Comparison of ENCODE assay signal across 27 cellular contexts in genomic region chr2:219106251-219106650, GRCh38. TPM values are rescaled to one million over a fixed set of nuclear protein-coding genes. Genes with fewer than 3 reads are reported as not detected.
DNase-seq lines count a peak whose midpoint lies in the region; ATAC-seq, FAIRE-seq and TF ChIP-seq lines count a peak whose summit lies in the region.
"Had no signal": no experiment of that assay in that cellular context is flagged by ENCODE, and none has a peak within 500 bp of the region (broad histone marks: within the 10 kb centered on the region; RNA-seq: fewer than 3 reads in every experiment).

No MANE protein-coding gene starts in this region.

- no peak overlapping the region for H3K4me3 ChIP-seq in HepG2 (replicated peaks in 1 of 3; ENCODE audit: insufficient read depth in 1 of 3, low read depth in 2 of 3, low read length in 3 of 3)
- no peak overlapping the region for H3K4me3 ChIP-seq in right lobe of liver
- H3K4me3 ChIP-seq in neutrophil (ENCODE audit: low read depth in 1 of 2, low read length in 1 of 2), result no peak overlapping the region
- H3K4me3 ChIP-seq in gastrocnemius medialis, result no peak overlapping the region
- H3K4me3 ChIP-seq in CD8-positive, alpha-beta memory T cell (ENCODE audit: low read length), result no peak overlapping the region
- H3K4me3 ChIP-seq: A549; BLaER1 treated with 17β-estradiol and CSF1 and Interleukin-3, amounts not matched to agents 10 nM and 100 nM; GM12878; GM23338 had no signal

- TF ChIP-seq CTCF in HepG2 (CRISPR knock-in tag; IDR thresholded peaks at IDR 0.05), result no peak
- no peak for TF ChIP-seq CTCF in right lobe of liver (IDR thresholded peaks at IDR 0.05)
- TF ChIP-seq CTCF in neutrophil (IDR thresholded peaks at IDR 0.05), result no peak
- TF ChIP-seq CTCF in gastrocnemius medialis (IDR thresholded peaks at IDR 0.05 in 4 of 5, conservative IDR thresholded peaks at IDR 0.05 in 1 of 5), result no peak

- no peak overlapping the region for H2AFZ ChIP-seq in HepG2 (ENCODE audit: low read length)
- H2AFZ ChIP-seq: GM23338 had no signal

- TF ChIP-seq POLR2A in HepG2 (IDR thresholded peaks at IDR 0.05; ENCODE audit: insufficient read depth in 1 of 2, low read depth in 2 of 2, low read length in 2 of 2), result no peak
- TF ChIP-seq POLR2A in right lobe of liver (IDR thresholded peaks at IDR 0.05), result no peak
- no peak for TF ChIP-seq POLR2A in gastrocnemius medialis (IDR thresholded peaks at IDR 0.05)

- intact Hi-C loops in HepG2 (cut with micrococcal nuclease; ENCODE audit: unreplicated experiment), result no loop called here
- intact Hi-C loops in right lobe of liver (cut with DNase I), result no loop called here
- intact Hi-C loops in gastrocnemius medialis (cut with DNase I; ENCODE audit: low total_unique reads), result no loop called here

- no peaks in the 10 kb centered on the region for H3K27me3 ChIP-seq in HepG2 (ENCODE audit: control insufficient read depth in 1 of 2, insufficient read depth in 2 of 2, low read length in 2 of 2)
- H3K27me3 ChIP-seq in right lobe of liver, result no peaks in the 10 kb centered on the region
- no peaks in the 10 kb centered on the region for H3K27me3 ChIP-seq in neutrophil
- no peaks in the 10 kb centered on the region for H3K27me3 ChIP-seq in gastrocnemius medialis
- H3K27me3 ChIP-seq in CD8-positive, alpha-beta memory T cell (ENCODE audit: insufficient read depth, low read length, poor library complexity, severe bottlenecking), result no peaks in the 10 kb centered on the region
- H3K27me3 ChIP-seq: BE2C; BLaER1 treated with 17β-estradiol and CSF1 and Interleukin-3, amounts not matched to agents 10 nM and 100 nM had no signal

- in situ Hi-C loops in HepG2 (cut with HindIII; ENCODE audit: extremely low pct_ligation_motif_present, low pct_unique_long_range_greater_than_20kb), result no loop called here
- in situ Hi-C loops in gastrocnemius medialis (cut with MboI; ENCODE audit: low sequenced_read_pairs in 4 of 4), result no loop called here

- ATAC-seq in HepG2, result peak; percentile 63
- no peak for ATAC-seq in right lobe of liver
- ATAC-seq in gastrocnemius medialis, result no peak
- ATAC-seq: A549, GM12878, GM23338, HCT116 had no signal

- H3K27ac Mint-ChIP-seq in CD8-positive, alpha-beta memory T cell, result peak overlapping the region in 1 of 8 donors; percentile 11
- H3K27ac Mint-ChIP-seq: CD14-positive monocyte; CD4-positive, alpha-beta T cell; GM23338; H9 had no signal

- peaks cover 16 to 36% (median 33%) of the 10 kb centered on the region in 3 donors for H3K4me1 Mint-ChIP-seq in CD8-positive, alpha-beta memory T cell

- H3K4me2 ChIP-seq in HepG2 (ENCODE audit: low read depth, low read length), result peak overlapping the region; percentile 25
- H3K4me2 ChIP-seq: A549; BLaER1 treated with 17β-estradiol and CSF1 and Interleukin-3, amounts not matched to agents 10 nM and 100 nM; GM23338 had no signal

- peaks cover 57% of the 10 kb centered on the region for H3K4me1 ChIP-seq in HepG2 (ENCODE audit: insufficient read depth, low read length)
- H3K4me1 ChIP-seq in right lobe of liver, result peaks cover 0 to 7% (median 3%) of the 10 kb centered on the region in 4 donors
- peaks cover 49 to 60% of the 10 kb centered on the region in 2 experiments for H3K4me1 ChIP-seq in neutrophil (ENCODE audit: control insufficient read depth in 1 of 2, insufficient read depth in 1 of 2, low read depth in 1 of 2, low read length in 1 of 2)
- peaks cover 10 to 16% of the 10 kb centered on the region in 2 donors for H3K4me1 ChIP-seq in gastrocnemius medialis
- H3K4me1 ChIP-seq in CD8-positive, alpha-beta memory T cell (ENCODE audit: insufficient read depth, low read length), result peaks cover 10% of the 10 kb centered on the region
- H3K4me1 ChIP-seq: BE2C had no signal

- peak; percentile 56 for DNase-seq in HepG2 (ENCODE audit: low spot score)
- no peak for DNase-seq in right lobe of liver
- DNase-seq in NCI-H524 (lab: John Stamatoyannopoulos, UW), result peak; percentile 26 to 77
- DNase-seq in NCI-H82 treated with DMSO at 0.1 percent for 48 hours (lab: John Stamatoyannopoulos, UW; ENCODE audit: unreplicated experiment), result peak; percentile 78
- DNase-seq in gastrocnemius medialis, result no peak
- DNase-seq in CD8-positive, alpha-beta memory T cell, result no peak
- no peak for DNase-seq in activated T-cell treated with anti-CD3 and anti-CD28 coated beads for 4 hours
- DNase-seq: 8988T; ACHN; AML-193; BE2C; Calu3; CD4-positive, alpha-beta T cell; COR-L47; DMS79; EL; GDM1; H9 had no signal

- TF ChIP-seq RAD21 in HepG2 (CRISPR knock-in tag; IDR thresholded peaks at IDR 0.05), result no peak

- H3K27me3 Mint-ChIP-seq in CD8-positive, alpha-beta memory T cell, result no peaks in the 10 kb centered on the region
- H3K27me3 Mint-ChIP-seq: CD4-positive, alpha-beta T cell had no signal

- peaks cover 0 to 4% (median 4%) of the 10 kb centered on the region in 3 donors for H3K36me3 Mint-ChIP-seq in CD8-positive, alpha-beta memory T cell

- 22% methylated on average over 3 of the region's 3 CpGs for WGBS in HepG2 (ENCODE audit: low lambda C conversion rate)
- WGBS in right lobe of liver (ENCODE audit: insufficient coverage, low coverage, low lambda C conversion rate, missing lambda C conversion rate), result 86% methylated on average over 1 of the region's 3 CpGs

- peak in 1 of 2 experiments; percentile 30; a peak in 1 of 4 replicates for TF ChIP-seq EP300 in HepG2 (IDR thresholded peaks at IDR 0.05; ENCODE audit: low read depth in 2 of 2, low read length in 2 of 2)
- no peak for TF ChIP-seq EP300 in HepG2 (CRISPR knock-in tag; IDR thresholded peaks at IDR 0.05; ENCODE audit: borderline replicate concordance)

- no peaks in the 10 kb centered on the region for H3K9me3 Mint-ChIP-seq in CD8-positive, alpha-beta memory T cell
- H3K9me3 Mint-ChIP-seq: CD14-positive monocyte; CD4-positive, alpha-beta T cell; GM23338; H9 had no signal

- no peak overlapping the region for H3K4me3 Mint-ChIP-seq in CD8-positive, alpha-beta memory T cell
- H3K4me3 Mint-ChIP-seq: CD14-positive monocyte; CD4-positive, alpha-beta T cell; GM23338; H9 had no signal

- H3K36me3 ChIP-seq in HepG2 (replicated peaks in 1 of 2; ENCODE audit: control insufficient read depth in 1 of 2, insufficient read depth in 2 of 2, low read length in 2 of 2) (no peaks in the 10 kb centered on the region), right lobe of liver (no peaks in the 10 kb centered on the region), neutrophil (no peaks in the 10 kb centered on the region), gastrocnemius medialis (no peaks in the 10 kb centered on the region)
- H3K36me3 ChIP-seq in CD8-positive, alpha-beta memory T cell (ENCODE audit: insufficient read depth, low read length), result no peaks in the 10 kb centered on the region
- H3K36me3 ChIP-seq: BE2C had no signal

- H3K79me2 ChIP-seq in HepG2 (ENCODE audit: insufficient read depth, low read length), result no peaks in the 10 kb centered on the region

- peak; percentile 46 for FAIRE-seq in HepG2 (lab: Jason Lieb, UNC)
- FAIRE-seq: A549, GM12878, GM19239 had no signal

- CTCF ChIA-PET in HepG2 (lab: Yijun Ruan, JAX; ENCODE audit: low intra/inter-chr PET ratio, low total read pairs), result no interaction called here
- CTCF ChIA-PET in CD8-positive, alpha-beta memory T cell (lab: Charles Lee), result no interaction called here

- no peaks in the 10 kb centered on the region for H4K20me1 ChIP-seq in HepG2 (ENCODE audit: insufficient read depth, low read length)

- POLR2A ChIA-PET in HepG2 (lab: Yijun Ruan, JAX), result no interaction called here
- POLR2A ChIA-PET in CD8-positive, alpha-beta memory T cell (lab: Charles Lee), result no interaction called here

- no peaks in the 10 kb centered on the region for H3K9me3 ChIP-seq in HepG2 (ENCODE audit: low read length)
- no peaks in the 10 kb centered on the region for H3K9me3 ChIP-seq in right lobe of liver
- H3K9me3 ChIP-seq in neutrophil, result no peaks in the 10 kb centered on the region
- H3K9me3 ChIP-seq in gastrocnemius medialis, result no peaks in the 10 kb centered on the region
- no peaks in the 10 kb centered on the region for H3K9me3 ChIP-seq in CD8-positive, alpha-beta memory T cell (ENCODE audit: low read length)
- H3K9me3 ChIP-seq: A549; BE2C; BLaER1 treated with 17β-estradiol and CSF1 and Interleukin-3, amounts not matched to agents 10 nM and 100 nM had no signal

- H3K27ac ChIP-seq in HepG2 (ENCODE audit: extremely low read length, insufficient read depth, low read length) (no peak overlapping the region), right lobe of liver (no peak overlapping the region), neutrophil (peak overlapping the region; percentile 75), gastrocnemius medialis (no peak overlapping the region)
- no peak overlapping the region for H3K27ac ChIP-seq in CD8-positive, alpha-beta memory T cell (ENCODE audit: low read depth, low read length)
- H3K27ac ChIP-seq: A549; BLaER1 treated with 17β-estradiol and CSF1 and Interleukin-3, amounts not matched to agents 10 nM and 100 nM had no signal

- BruUV-seq in HepG2 (replicated peaks; lab: Mats Ljungman, UMichigan), result no TSS peak

- no peak overlapping the region for H3K9ac ChIP-seq in HepG2 (ENCODE audit: insufficient read depth, low read depth, low read length)
- H3K9ac ChIP-seq: BLaER1 treated with 17β-estradiol and CSF1 and Interleukin-3, amounts not matched to agents 10 nM and 100 nM had no signal

RNA-seq across cellular contexts. Expression of gene IHH, which starts 45.5 kb away (rescaled TPM):
- 0.15 and 0.42 TPM in 2 replicates for total RNA-seq in HepG2 (2016; rRNA removed; fragmentation: Illumina TruSeq; extraction: Trizol)
- 0.20 TPM in 1 of 2 replicates, not detected in the other for total RNA-seq in HepG2 (2016; cell fraction: cytosol; rRNA removed; fragmentation: Illumina TruSeq; extraction: Trizol; ENCODE audit: low read depth)
- total RNA-seq in HepG2 (2016; cell fraction: insoluble cytoplasmic fraction; rRNA removed; fragmentation: Illumina TruSeq; extraction: Trizol), result 0.31 and 0.39 TPM in 2 replicates
- 0.28 and 0.31 TPM in 2 replicates for total RNA-seq in HepG2 (2016; cell fraction: membrane; rRNA removed; fragmentation: Illumina TruSeq; extraction: Trizol)
- 0.63 and 0.90 TPM in 2 replicates for total RNA-seq in HepG2 (2016; cell fraction: nucleus; rRNA removed; fragmentation: Illumina TruSeq; extraction: Trizol)
- polyA plus RNA-seq in HepG2 (2011; rRNA removed), result 0.10 TPM in 1 of 2 replicates, not detected in the other
- polyA plus RNA-seq in HepG2 (2011; cell fraction: cytosol; rRNA removed), result 0.09 TPM in 2 replicates
- polyA plus RNA-seq in HepG2 (2011; cell fraction: nucleus; rRNA removed), result 0.16 and 0.37 TPM in 2 replicates
- polyA plus RNA-seq in HepG2 (2012), result 0.08 and 0.12 TPM in 2 replicates
- polyA plus RNA-seq in HepG2 (2016; cell fraction: cytosol; fragmentation: Illumina TruSeq; extraction: Trizol; ENCODE audit: low read depth), result 0.11 and 0.16 TPM in 2 replicates
- 0.30 and 0.58 TPM in 2 replicates for polyA plus RNA-seq in HepG2 (2016; cell fraction: insoluble cytoplasmic fraction; fragmentation: Illumina TruSeq; extraction: Trizol; ENCODE audit: low read depth)
- polyA plus RNA-seq in HepG2 (2016; cell fraction: membrane; fragmentation: Illumina TruSeq; extraction: Trizol; ENCODE audit: low read depth), result 0.41 and 0.43 TPM in 2 replicates
- polyA plus RNA-seq in HepG2 (2016; cell fraction: nucleus; fragmentation: Illumina TruSeq; extraction: Trizol; ENCODE audit: insufficient read depth, low read depth), result 0.81 and 1.1 TPM in 2 replicates
- 0.26 TPM in 1 of 2 replicates, not detected in the other for polyA minus RNA-seq in HepG2 (2011; rRNA and poly(A)+ RNA removed; ENCODE audit: low replicate concordance)
- not detected in 2 replicates for polyA minus RNA-seq in HepG2 (2011; cell fraction: cytosol; rRNA and poly(A)+ RNA removed)
- polyA minus RNA-seq in HepG2 (2011; cell fraction: nucleus; rRNA and poly(A)+ RNA removed), result 0.26 and 0.50 TPM in 2 replicates
- total RNA-seq in right lobe of liver, result 1 to 10 TPM in 3 of 6 experiments, under 1 TPM in 3; 0.42 to 3.9 (median 1.1) TPM
- under 1 TPM in 1 of 4 donors, not detected in 3; 0.27 TPM for total RNA-seq in gastrocnemius medialis
- total RNA-seq in CD8-positive, alpha-beta memory T cell, result not detected
- not detected for polyA plus RNA-seq in CD8-positive, alpha-beta memory T cell
- total RNA-seq: CD4-positive, alpha-beta T cell; GM12878; GM23338; H4; H9 had no signal
- polyA plus RNA-seq: CD14-positive monocyte, GM23338 had no signal

RNA-seq across cellular contexts. Expression of gene NHEJ1, which starts 54.4 kb away (rescaled TPM):
- 30.7 and 42.1 TPM in 2 replicates for total RNA-seq in HepG2 (2016; rRNA removed; fragmentation: Illumina TruSeq; extraction: Trizol)
- total RNA-seq in HepG2 (2016; cell fraction: cytosol; rRNA removed; fragmentation: Illumina TruSeq; extraction: Trizol; ENCODE audit: low read depth), result 6.5 and 7.7 TPM in 2 replicates
- total RNA-seq in HepG2 (2016; cell fraction: insoluble cytoplasmic fraction; rRNA removed; fragmentation: Illumina TruSeq; extraction: Trizol), result 30.0 and 42.5 TPM in 2 replicates
- total RNA-seq in HepG2 (2016; cell fraction: membrane; rRNA removed; fragmentation: Illumina TruSeq; extraction: Trizol), result 17.1 and 17.3 TPM in 2 replicates
- 16.1 and 17.3 TPM in 2 replicates for total RNA-seq in HepG2 (2016; cell fraction: nucleus; rRNA removed; fragmentation: Illumina TruSeq; extraction: Trizol)
- 23.8 and 30.0 TPM in 2 replicates for polyA plus RNA-seq in HepG2 (2011; rRNA removed)
- polyA plus RNA-seq in HepG2 (2011; cell fraction: cytosol; rRNA removed), result 23.3 and 26.7 TPM in 2 replicates
- 12.3 and 14.8 TPM in 2 replicates for polyA plus RNA-seq in HepG2 (2011; cell fraction: nucleus; rRNA removed)
- polyA plus RNA-seq in HepG2 (2012), result 20.2 and 22.8 TPM in 2 replicates
- polyA plus RNA-seq in HepG2 (2016; cell fraction: cytosol; fragmentation: Illumina TruSeq; extraction: Trizol; ENCODE audit: low read depth), result 5.5 and 6.1 TPM in 2 replicates
- 35.8 and 40.0 TPM in 2 replicates for polyA plus RNA-seq in HepG2 (2016; cell fraction: insoluble cytoplasmic fraction; fragmentation: Illumina TruSeq; extraction: Trizol; ENCODE audit: low read depth)
- 11.3 and 13.4 TPM in 2 replicates for polyA plus RNA-seq in HepG2 (2016; cell fraction: membrane; fragmentation: Illumina TruSeq; extraction: Trizol; ENCODE audit: low read depth)
- polyA plus RNA-seq in HepG2 (2016; cell fraction: nucleus; fragmentation: Illumina TruSeq; extraction: Trizol; ENCODE audit: insufficient read depth, low read depth), result 14.3 and 14.5 TPM in 2 replicates
- polyA minus RNA-seq in HepG2 (2011; rRNA and poly(A)+ RNA removed; ENCODE audit: low replicate concordance), result 47.0 and 114 TPM in 2 replicates
- 20.4 and 25.8 TPM in 2 replicates for polyA minus RNA-seq in HepG2 (2011; cell fraction: cytosol; rRNA and poly(A)+ RNA removed)
- 19.6 and 28.0 TPM in 2 replicates for polyA minus RNA-seq in HepG2 (2011; cell fraction: nucleus; rRNA and poly(A)+ RNA removed)
- total RNA-seq in right lobe of liver, result 10 to 100 TPM in 3 of 6 experiments, 1 to 10 TPM in 3; 5.8 to 16.7 (median 10.9) TPM
- 10 to 100 TPM; 24.5 to 39.0 (median 26.4) TPM for total RNA-seq in gastrocnemius medialis
- total RNA-seq in CD8-positive, alpha-beta memory T cell, result 10 to 100 TPM; 22.4 to 24.5 TPM
- polyA plus RNA-seq in CD8-positive, alpha-beta memory T cell, result 26.3 TPM

Comparison
In these comparisons a context has a peak if more than half of its experiments do, and no peak if none do; other contexts are left out.
1. DNase-seq: peak in HepG2 (single experiment), NCI-H524 (2 of 2) and NCI-H82 treated with DMSO at 0.1 percent for 48 hours (single experiment); none in right lobe of liver (0 of 3), gastrocnemius medialis (0 of 2), CD8-positive, alpha-beta memory T cell (0 of 5) and activated T-cell treated with anti-CD3 and anti-CD28 coated beads for 4 hours (single experiment).